9 cellular contexts compared by ENCODE assay signal in the genomic region with DNA sequence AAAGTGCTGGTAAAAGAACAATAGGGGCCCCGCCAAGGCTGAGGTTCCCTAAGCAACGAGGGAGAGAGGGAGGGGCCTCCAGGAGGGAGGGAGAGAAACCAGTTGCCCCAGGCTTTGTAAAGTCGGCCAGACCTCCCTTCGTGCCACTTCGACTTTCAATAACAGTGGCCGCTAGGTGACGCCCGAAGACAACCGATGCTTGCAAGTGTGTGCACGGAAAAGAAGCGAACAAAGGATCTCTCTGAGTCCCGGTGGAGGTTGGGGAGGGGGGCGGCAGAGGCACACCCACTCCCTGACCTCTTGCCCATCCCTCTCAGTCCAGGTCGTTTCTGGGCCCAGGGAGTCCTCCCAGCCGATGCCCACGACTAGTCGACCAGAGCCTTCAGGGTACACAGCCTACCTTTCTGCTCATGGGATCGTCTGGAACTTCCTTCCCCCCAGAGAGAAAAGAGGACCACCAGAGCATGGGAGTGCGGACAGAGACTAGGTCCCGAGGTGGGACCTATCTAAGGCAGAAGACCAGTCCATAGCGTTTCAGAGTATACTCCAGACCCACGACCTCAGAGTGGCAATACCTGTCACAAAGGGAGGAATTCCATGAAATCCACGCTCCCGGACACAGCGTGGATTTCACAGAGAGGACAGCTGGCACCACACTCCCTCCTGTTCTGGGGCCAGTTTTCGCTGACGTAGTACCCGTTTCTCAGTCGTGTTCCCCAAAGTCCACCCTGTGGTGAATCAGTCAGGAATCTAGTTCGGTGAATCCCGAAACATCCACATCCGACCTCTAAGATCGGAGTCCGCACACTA.
DNase-seq lines count a peak whose midpoint lies in the region; ATAC-seq, FAIRE-seq and TF ChIP-seq lines count a peak whose summit lies in the region.
"Had no signal": no experiment of that assay in that cellular context is flagged by ENCODE, and none has a peak within 500 bp of the region (broad histone marks: within the 10 kb centered on the region; RNA-seq: fewer than 3 reads in every experiment).

No MANE protein-coding gene starts in this region.

- H3K36me3 Mint-ChIP-seq in activated naive CD8-positive, alpha-beta T cell treated with anti-CD3 and anti-CD28 coated beads for 36 hours, result no peaks in the 10 kb centered on the region
- no peaks in the 10 kb centered on the region for H3K36me3 Mint-ChIP-seq in activated naive CD8-positive, alpha-beta T cell treated with anti-CD3 and anti-CD28 coated beads, Interleukin-2, amount 50 U/mL, for 24 hours (ENCODE audit: low read depth)
- H3K36me3 Mint-ChIP-seq in endodermal cell (ENCODE audit: low read depth) (peaks cover 7% of the 10 kb centered on the region), H9 (ENCODE audit: insufficient read depth in 1 of 3, low read depth in 3 of 3) (peaks cover 28 to 44% (median 42%) of the 10 kb centered on the region in 3 experiments)

- DNase-seq in activated naive CD8-positive, alpha-beta T cell treated with anti-CD3 and anti-CD28 coated beads for 36 hours, result peak; percentile 1
- no peak for DNase-seq in activated naive CD8-positive, alpha-beta T cell treated with anti-CD3 and anti-CD28 coated beads, Interleukin-2, amount 50 U/mL, for 24 hours
- peak; percentile 53 for DNase-seq in NCI-H82 treated with DMSO at 0.1 percent for 48 hours (lab: John Stamatoyannopoulos, UW; ENCODE audit: unreplicated experiment)
- peak; percentile 52 for DNase-seq in endodermal cell
- peak; percentile 84 for DNase-seq in urothelium cell line (ENCODE audit: low spot score)
- no peak for DNase-seq in H9

- H3K4me2 ChIP-seq in H9 (ENCODE audit: insufficient read depth, insufficient read length, low read length), result no peak overlapping the region

- no peak overlapping the region for H3K23ac ChIP-seq in H9 (ENCODE audit: insufficient read length, low read depth, low read length)

- H3K27me3 Mint-ChIP-seq in activated naive CD8-positive, alpha-beta T cell treated with anti-CD3 and anti-CD28 coated beads for 36 hours, result no peaks in the 10 kb centered on the region
- H3K27me3 Mint-ChIP-seq in activated naive CD8-positive, alpha-beta T cell treated with anti-CD3 and anti-CD28 coated beads, Interleukin-2, amount 50 U/mL, for 24 hours, result no peaks in the 10 kb centered on the region
- H3K27me3 Mint-ChIP-seq in endodermal cell (ENCODE audit: insufficient read depth) (no peaks in the 10 kb centered on the region), H9 (ENCODE audit: low read depth) (peaks cover 16% of the 10 kb centered on the region)

- H3K79me1 ChIP-seq in H9 (ENCODE audit: insufficient read depth, low read depth, low read length, poor library complexity, severe bottlenecking), result no peaks in the 10 kb centered on the region

- H2BK120ac ChIP-seq in H9 (ENCODE audit: low read depth, low read length, poor library complexity, severe bottlenecking), result no peak overlapping the region

- H3K9me3 ChIP-seq in endodermal cell (ENCODE audit: control insufficient read depth, low read length), result peaks cover 69% of the 10 kb centered on the region
- peaks cover 98% of the 10 kb centered on the region for H3K9me3 ChIP-seq in H9 (ENCODE audit: control insufficient read depth, low read depth, low read length)

- no peak for FAIRE-seq in urothelium cell line (lab: Jason Lieb, UNC)

- no peak overlapping the region for H3K4ac ChIP-seq in H9 (ENCODE audit: low read depth, low read length)

- H2BK20ac ChIP-seq in H9 (ENCODE audit: low read depth, low read length, poor library complexity, severe bottlenecking), result no peak overlapping the region

- H3K18ac ChIP-seq in H9 (ENCODE audit: insufficient read length, low read depth, low read length), result no peak overlapping the region

- 84 to 85% methylated on average over 25 to 34 of the region's 34 CpGs for WGBS in endodermal cell (ENCODE audit: insufficient coverage in 1 of 2, insufficient read length in 1 of 2), 2 experiments
- WGBS in H9 (ENCODE audit: extremely low coverage, insufficient read length, low lambda C conversion rate), result no CpG with 5 or more reads among the region's 34 CpGs

- no peaks in the 10 kb centered on the region for H4K20me1 ChIP-seq in H9 (ENCODE audit: control insufficient read depth, insufficient read depth, insufficient read length)

- H2BK15ac ChIP-seq in H9 (ENCODE audit: low read depth, low read length), result no peak overlapping the region

- no peak overlapping the region for H3K14ac ChIP-seq in H9 (ENCODE audit: insufficient read depth, low read length)

- H4K91ac ChIP-seq in H9 (ENCODE audit: insufficient read length, low read depth, low read length), result no peak overlapping the region

- H3K27ac ChIP-seq in endodermal cell (ENCODE audit: low read depth, low read length), result no peak overlapping the region
- H3K27ac ChIP-seq in H9 (ENCODE audit: insufficient read length, low read depth, low read length), result no peak overlapping the region
- H3K27ac ChIP-seq: skin epidermis had no signal

- ATAC-seq in activated naive CD8-positive, alpha-beta T cell treated with anti-CD3 and anti-CD28 coated beads, Interleukin-2, amount 50 U/mL, for 24 hours, result no peak
- ATAC-seq in HG03280 (IDR thresholded peaks at IDR 0.05; ENCODE audit: unreplicated experiment), result no peak
- no peak for ATAC-seq in GM21528 (IDR thresholded peaks at IDR 0.05; ENCODE audit: low FRiP score, unreplicated experiment)

- no peak overlapping the region for H4K5ac ChIP-seq in H9 (ENCODE audit: insufficient read length, low read depth, low read length)

- H3K4me1 ChIP-seq in endodermal cell (ENCODE audit: control insufficient read depth, insufficient read depth, low read length), result no peaks in the 10 kb centered on the region
- no peaks in the 10 kb centered on the region for H3K4me1 ChIP-seq in H9 (ENCODE audit: insufficient read depth, low read length)

- H3K79me2 ChIP-seq in H9 (ENCODE audit: insufficient read depth, low read length), result no peaks in the 10 kb centered on the region

- no peak overlapping the region for H4K8ac ChIP-seq in H9 (replicated peaks; ENCODE audit: insufficient read length, low read depth, low read length)

- no peak overlapping the region for H2AK5ac ChIP-seq in H9 (ENCODE audit: insufficient read length, low read length)

- H3T11ph ChIP-seq in H9 (ENCODE audit: low read length), result no peak overlapping the region

- no peak overlapping the region for H2AFZ ChIP-seq in H9 (ENCODE audit: low read length)

- H3K4me3 Mint-ChIP-seq in activated naive CD8-positive, alpha-beta T cell treated with anti-CD3 and anti-CD28 coated beads for 36 hours, result no peak overlapping the region
- no peak overlapping the region for H3K4me3 Mint-ChIP-seq in activated naive CD8-positive, alpha-beta T cell treated with anti-CD3 and anti-CD28 coated beads, Interleukin-2, amount 50 U/mL, for 24 hours
- H3K4me3 Mint-ChIP-seq in endodermal cell (no peak overlapping the region), H9 (no peak overlapping the region)

- peaks cover 12% of the 10 kb centered on the region for H3K9me3 Mint-ChIP-seq in activated naive CD8-positive, alpha-beta T cell treated with anti-CD3 and anti-CD28 coated beads for 36 hours
- H3K9me3 Mint-ChIP-seq in activated naive CD8-positive, alpha-beta T cell treated with anti-CD3 and anti-CD28 coated beads, Interleukin-2, amount 50 U/mL, for 24 hours, result peaks cover 33% of the 10 kb centered on the region
- peaks cover 99% of the 10 kb centered on the region for H3K9me3 Mint-ChIP-seq in endodermal cell
- H3K9me3 Mint-ChIP-seq in H9, result peaks cover 97 to 100% of the 10 kb centered on the region in 2 experiments

- no peaks in the 10 kb centered on the region for H3K4me1 Mint-ChIP-seq in activated naive CD8-positive, alpha-beta T cell treated with anti-CD3 and anti-CD28 coated beads for 36 hours
- H3K4me1 Mint-ChIP-seq in activated naive CD8-positive, alpha-beta T cell treated with anti-CD3 and anti-CD28 coated beads, Interleukin-2, amount 50 U/mL, for 24 hours, result no peaks in the 10 kb centered on the region
- H3K4me1 Mint-ChIP-seq in endodermal cell (no peaks in the 10 kb centered on the region), H9 (no peaks in the 10 kb centered on the region)

- H3K9ac ChIP-seq in endodermal cell (ENCODE audit: extremely low read depth, low read length, poor library complexity, severe bottlenecking), result no peak overlapping the region
- H3K9ac ChIP-seq in H9 (ENCODE audit: extremely low read depth, insufficient read length, low read length), result no peak overlapping the region

- H3K27ac Mint-ChIP-seq in activated naive CD8-positive, alpha-beta T cell treated with anti-CD3 and anti-CD28 coated beads for 36 hours, result no peak overlapping the region
- no peak overlapping the region for H3K27ac Mint-ChIP-seq in activated naive CD8-positive, alpha-beta T cell treated with anti-CD3 and anti-CD28 coated beads, Interleukin-2, amount 50 U/mL, for 24 hours
- H3K27ac Mint-ChIP-seq in endodermal cell, result no peak overlapping the region
- no peak overlapping the region for H3K27ac Mint-ChIP-seq in H9

- H3K27me3 ChIP-seq in endodermal cell (ENCODE audit: control insufficient read depth, insufficient read depth, low read length, poor library complexity, severe bottlenecking) (no peaks in the 10 kb centered on the region), H9 (ENCODE audit: insufficient read depth, low read length) (no peaks in the 10 kb centered on the region)

- H3K23me2 ChIP-seq in H9 (ENCODE audit: insufficient read length, low read depth, low read length, poor library complexity, severe bottlenecking), result peaks cover 2% of the 10 kb centered on the region

- no peak overlapping the region for H2BK5ac ChIP-seq in H9 (ENCODE audit: insufficient read length, low read length)

- no peak overlapping the region for H3K4me3 ChIP-seq in endodermal cell (ENCODE audit: low read length)
- H3K4me3 ChIP-seq: skin epidermis had no signal

- H3K56ac ChIP-seq in H9 (ENCODE audit: insufficient read length, low read depth, low read length), result no peak overlapping the region

- no peak for TF ChIP-seq CTCF in endodermal cell (conservative IDR thresholded peaks at IDR 0.05)
- no peak for TF ChIP-seq CTCF in H9 (conservative IDR thresholded peaks at IDR 0.05)

- H3K36me3 ChIP-seq in endodermal cell (ENCODE audit: control insufficient read depth, insufficient read depth, low read length), result no peaks in the 10 kb centered on the region

- no peak overlapping the region for H2BK12ac ChIP-seq in H9 (ENCODE audit: insufficient read length, low read depth, low read length)

Comparison
In these comparisons a context has a peak if more than half of its experiments do, and no peak if none do; other contexts are left out.
1. DNase-seq: peak in activated naive CD8-positive, alpha-beta T cell treated with anti-CD3 and anti-CD28 coated beads for 36 hours (single experiment), NCI-H82 treated with DMSO at 0.1 percent for 48 hours (single experiment), endodermal cell (single experiment) and urothelium cell line (single experiment); none in activated naive CD8-positive, alpha-beta T cell treated with anti-CD3 and anti-CD28 coated beads, Interleukin-2, amount 50 U/mL, for 24 hours (single experiment) and H9 (single experiment).